In the genomic region with DNA sequence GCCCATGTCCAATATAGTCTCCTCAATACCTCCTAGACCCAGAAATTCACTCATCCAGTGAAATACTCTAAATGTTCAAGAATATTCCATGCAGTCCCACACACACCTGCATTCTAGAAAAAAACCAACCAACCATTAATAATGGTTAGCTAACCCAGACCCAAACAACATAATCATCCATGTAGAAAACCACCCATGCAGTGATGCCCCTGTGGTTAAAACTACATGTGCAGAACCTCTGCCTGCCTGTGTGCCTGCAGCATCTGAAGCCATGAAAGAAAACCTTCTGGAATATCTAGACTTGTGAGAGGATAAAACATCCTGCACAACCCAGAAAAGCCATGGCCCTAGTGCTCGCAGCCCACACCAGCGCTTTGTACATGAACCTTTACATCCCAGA, we compare ENCODE assay signal across 19 cellular contexts. TPM values are rescaled to one million over a fixed set of nuclear protein-coding genes. Genes with fewer than 3 reads are reported as not detected.
DNase-seq lines count a peak whose midpoint lies in the region; ATAC-seq and TF ChIP-seq lines count a peak whose summit lies in the region.
"Had no signal": no experiment of that assay in that cellular context is flagged by ENCODE, and none has a peak within 500 bp of the region (broad histone marks: within the 10 kb centered on the region; RNA-seq: fewer than 3 reads in every experiment).

No MANE protein-coding gene starts in this region.

- TF ChIP-seq EP300 in sigmoid colon (IDR thresholded peaks at IDR 0.05) = no peak

- H3K4me2 ChIP-seq in GM23338 = peak overlapping the region; percentile 94; the same call in 1 of the 2 replicates

- H3F3A ChIP-seq in GM23338 (replicated peaks; ENCODE audit: low read depth) = no peaks in the 10 kb centered on the region

- H3K9me3 ChIP-seq in sigmoid colon (no peaks in the 10 kb centered on the region), prostate gland (no peaks in the 10 kb centered on the region), psoas muscle (no peaks in the 10 kb centered on the region)
- H3K9me3 ChIP-seq: HAP-1, SJCRH30 had no signal

- DNase-seq in GM23338 (ENCODE audit: low spot score) (no peak), dorsolateral prefrontal cortex (no peak), memory B cell (ENCODE audit: low spot score in 2 of 2) (no peak), sigmoid colon (no peak), prostate gland (ENCODE audit: low spot score) (no peak), psoas muscle (no peak), hepatic stellate cell (ENCODE audit: low spot score) (no peak)
- DNase-seq: CD4-positive, CD25-positive, alpha-beta regulatory T cell; DMS53; IMR-90; Kasumi-1; NCI-H1930; NCI-H2171; NCI-H446; OCI-M1; SJCRH30 had no signal

- H3K27ac ChIP-seq in GM23338 (ENCODE audit: low read depth) = no peak overlapping the region
- H3K27ac ChIP-seq in dorsolateral prefrontal cortex = peak overlapping the region in 29 of 59 donors; percentile 1 to 85 (median 57)
- peak overlapping the region in 3 of 4 donors; percentile 69 to 77 (median 74) for H3K27ac ChIP-seq in sigmoid colon
- no peak overlapping the region for H3K27ac ChIP-seq in prostate gland
- no peak overlapping the region for H3K27ac ChIP-seq in psoas muscle
- H3K27ac ChIP-seq: SJCRH30 had no signal

- H3K36me3 ChIP-seq in GM23338 (ENCODE audit: insufficient read depth) (no peaks in the 10 kb centered on the region), sigmoid colon (peaks cover 0 to 14% (median 0%) of the 10 kb centered on the region in 4 donors), prostate gland (no peaks in the 10 kb centered on the region), psoas muscle (ENCODE audit: insufficient read depth in 1 of 2, low read depth in 1 of 2) (no peaks in the 10 kb centered on the region)
- H3K36me3 ChIP-seq: HAP-1, SJCRH30 had no signal

- no peaks in the 10 kb centered on the region for H4K20me1 ChIP-seq in GM23338 (replicated peaks; ENCODE audit: insufficient read depth)

- peaks cover 19% of the 10 kb centered on the region for H3K27me3 Mint-ChIP-seq in GM23338 (ENCODE audit: insufficient read depth, low read depth, poor library complexity)
- peaks cover 19% of the 10 kb centered on the region for H3K27me3 Mint-ChIP-seq in memory B cell

- 97 to 99% methylated on average over 2 of the region's 2 CpGs for WGBS in sigmoid colon, 2 donors
- 97% methylated on average over 2 of the region's 2 CpGs for WGBS in prostate gland
- 95 to 100% (median 95%) methylated on average over 2 of the region's 2 CpGs for WGBS in psoas muscle, 3 donors

- intact Hi-C loops in dorsolateral prefrontal cortex (cut with DNase I) (loop anchor here in 1 of 2 donors (10.0 kb wide), 1 partner anchor 274 kb away; no protein-coding TSS in a partner anchor), sigmoid colon (cut with DNase I) (no loop called here), prostate gland (cut with DNase I) (no loop called here), psoas muscle (cut with DNase I) (no loop called here)

- no peak for ATAC-seq in GM23338
- ATAC-seq in memory B cell (ENCODE audit: low read depth) = peak; percentile 64
- no peak for ATAC-seq in psoas muscle

- peak overlapping the region; percentile 74 for H3K4me3 Mint-ChIP-seq in GM23338
- peak overlapping the region; percentile 40 for H3K4me3 Mint-ChIP-seq in memory B cell
- H3K4me3 Mint-ChIP-seq: CD4-positive, CD25-positive, alpha-beta regulatory T cell had no signal

- H3K4me1 Mint-ChIP-seq in GM23338 (peaks cover 21% of the 10 kb centered on the region), memory B cell (peaks cover 7% of the 10 kb centered on the region)

- no peaks in the 10 kb centered on the region for H3K79me2 ChIP-seq in GM23338 (replicated peaks; ENCODE audit: insufficient read depth)

- peaks cover 62% of the 10 kb centered on the region for H3K27me3 ChIP-seq in GM23338 (ENCODE audit: insufficient read depth)
- peaks cover 0 to 3% (median 0%) of the 10 kb centered on the region in 45 donors for H3K27me3 ChIP-seq in dorsolateral prefrontal cortex
- peaks cover 0 to 23% (median 5%) of the 10 kb centered on the region in 3 donors for H3K27me3 ChIP-seq in sigmoid colon
- H3K27me3 ChIP-seq in prostate gland (replicated peaks; ENCODE audit: insufficient read depth) = peaks cover 9% of the 10 kb centered on the region
- H3K27me3 ChIP-seq in psoas muscle (ENCODE audit: insufficient read depth in 3 of 3, low read length in 2 of 3) = peaks cover 0 to 71% (median 38%) of the 10 kb centered on the region in 3 donors
- H3K27me3 ChIP-seq: SJCRH30 had no signal

- H3K4me1 ChIP-seq in GM23338 (ENCODE audit: insufficient read depth) (peaks cover 10% of the 10 kb centered on the region), sigmoid colon (peaks cover 0 to 61% (median 43%) of the 10 kb centered on the region in 4 donors), prostate gland (replicated peaks) (no peaks in the 10 kb centered on the region), psoas muscle (no peaks in the 10 kb centered on the region)
- H3K4me1 ChIP-seq: SJCRH30 had no signal

- peak overlapping the region; percentile 82; the same call in 1 of the 2 replicates for H3K4me3 ChIP-seq in GM23338
- H3K4me3 ChIP-seq in dorsolateral prefrontal cortex = peak overlapping the region in 57 of 59 donors; percentile 5 to 79 (median 65)
- no peak overlapping the region for H3K4me3 ChIP-seq in sigmoid colon
- no peak overlapping the region for H3K4me3 ChIP-seq in prostate gland
- H3K4me3 ChIP-seq in psoas muscle = no peak overlapping the region
- H3K4me3 ChIP-seq: HAP-1, SJCRH30 had no signal

- TF ChIP-seq CTCF in GM23338 (conservative IDR thresholded peaks at IDR 0.05; ENCODE audit: low read depth in 2 of 2) (no peak), dorsolateral prefrontal cortex (IDR thresholded peaks at IDR 0.05 in 54 of 56, conservative IDR thresholded peaks at IDR 0.05 in 2 of 56; ENCODE audit: low read depth in 1 of 56, partially characterized antibody in 56 of 56) (no peak), sigmoid colon (IDR thresholded peaks at IDR 0.05) (no peak), prostate gland (IDR thresholded peaks at IDR 0.05) (no peak), psoas muscle (IDR thresholded peaks at IDR 0.05) (no peak)

- no peaks in the 10 kb centered on the region for H3K9me2 ChIP-seq in GM23338 (ENCODE audit: insufficient read depth)

- H3K27ac Mint-ChIP-seq in GM23338 (no peak overlapping the region), memory B cell (no peak overlapping the region)
- H3K27ac Mint-ChIP-seq: CD4-positive, CD25-positive, alpha-beta regulatory T cell had no signal

- H3K9me3 Mint-ChIP-seq in GM23338 (no peaks in the 10 kb centered on the region; the same call in 2 of the 3 replicates), memory B cell (no peaks in the 10 kb centered on the region)

- H2AFZ ChIP-seq in GM23338 = no peak overlapping the region

- H3K36me3 Mint-ChIP-seq in GM23338 (ENCODE audit: low read depth) = no peaks in the 10 kb centered on the region; the same call in 2 of the 3 replicates
- H3K36me3 Mint-ChIP-seq in memory B cell = no peaks in the 10 kb centered on the region
- H3K36me3 Mint-ChIP-seq: CD4-positive, CD25-positive, alpha-beta regulatory T cell had no signal

- TF ChIP-seq POLR2A in sigmoid colon (IDR thresholded peaks at IDR 0.05) = no peak
- no peak for TF ChIP-seq POLR2A in prostate gland (IDR thresholded peaks at IDR 0.05)

TF ChIP-seq in GM23338, 12 proteins besides CTCF, POLR2A, EP300 and RAD21 (continues in another document):
- TF ChIP-seq, protein P1, sequence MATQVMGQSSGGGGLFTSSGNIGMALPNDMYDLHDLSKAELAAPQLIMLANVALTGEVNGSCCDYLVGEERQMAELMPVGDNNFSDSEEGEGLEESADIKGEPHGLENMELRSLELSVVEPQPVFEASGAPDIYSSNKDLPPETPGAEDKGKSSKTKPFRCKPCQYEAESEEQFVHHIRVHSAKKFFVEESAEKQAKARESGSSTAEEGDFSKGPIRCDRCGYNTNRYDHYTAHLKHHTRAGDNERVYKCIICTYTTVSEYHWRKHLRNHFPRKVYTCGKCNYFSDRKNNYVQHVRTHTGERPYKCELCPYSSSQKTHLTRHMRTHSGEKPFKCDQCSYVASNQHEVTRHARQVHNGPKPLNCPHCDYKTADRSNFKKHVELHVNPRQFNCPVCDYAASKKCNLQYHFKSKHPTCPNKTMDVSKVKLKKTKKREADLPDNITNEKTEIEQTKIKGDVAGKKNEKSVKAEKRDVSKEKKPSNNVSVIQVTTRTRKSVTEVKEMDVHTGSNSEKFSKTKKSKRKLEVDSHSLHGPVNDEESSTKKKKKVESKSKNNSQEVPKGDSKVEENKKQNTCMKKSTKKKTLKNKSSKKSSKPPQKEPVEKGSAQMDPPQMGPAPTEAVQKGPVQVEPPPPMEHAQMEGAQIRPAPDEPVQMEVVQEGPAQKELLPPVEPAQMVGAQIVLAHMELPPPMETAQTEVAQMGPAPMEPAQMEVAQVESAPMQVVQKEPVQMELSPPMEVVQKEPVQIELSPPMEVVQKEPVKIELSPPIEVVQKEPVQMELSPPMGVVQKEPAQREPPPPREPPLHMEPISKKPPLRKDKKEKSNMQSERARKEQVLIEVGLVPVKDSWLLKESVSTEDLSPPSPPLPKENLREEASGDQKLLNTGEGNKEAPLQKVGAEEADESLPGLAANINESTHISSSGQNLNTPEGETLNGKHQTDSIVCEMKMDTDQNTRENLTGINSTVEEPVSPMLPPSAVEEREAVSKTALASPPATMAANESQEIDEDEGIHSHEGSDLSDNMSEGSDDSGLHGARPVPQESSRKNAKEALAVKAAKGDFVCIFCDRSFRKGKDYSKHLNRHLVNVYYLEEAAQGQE (IDR thresholded peaks at IDR 0.05; ENCODE audit: unreplicated experiment) = no peak
- TF ChIP-seq JUNB (IDR thresholded peaks at IDR 0.05; ENCODE audit: unreplicated experiment) (no peak), ZNF331 (CRISPR knock-in tag; IDR thresholded peaks at IDR 0.05; ENCODE audit: low read depth) (no peak), NANOG (IDR thresholded peaks at IDR 0.05; ENCODE audit: borderline replicate concordance) (no peak), EZH2 (IDR thresholded peaks at IDR 0.05; ENCODE audit: low read depth, unreplicated experiment) (no peak)

RNA-seq across cellular contexts. Expression of gene SLC22A12, which starts 47.8 kb away (rescaled TPM):
- total RNA-seq in GM23338 (2014; rRNA removed; shearing (Covaris generic)) = not detected in 2 replicates
- polyA plus RNA-seq in GM23338 (2016; fragmentation: Nextera tagmentation; extraction: Ambion mirVana) (not detected in 2 replicates), sigmoid colon (not detected), psoas muscle (not detected)
- total RNA-seq in dorsolateral prefrontal cortex (not detected), sigmoid colon (not detected), prostate gland (not detected), psoas muscle (not detected)
- total RNA-seq: CD4-positive, CD25-positive, alpha-beta regulatory T cell; HT-29; IMR-90; RPMI7951; SJCRH30 had no signal
- polyA plus RNA-seq: CD4-positive, CD25-positive, alpha-beta regulatory T cell; IMR-90 had no signal

Comparison
In these comparisons a context has a peak if more than half of its experiments do, and no peak if none do; other contexts are left out.
1. H3K27ac ChIP-seq: peak in sigmoid colon (3 of 4); none in GM23338 (single experiment), prostate gland (0 of 2) and psoas muscle (single experiment).
2. H3K4me3 ChIP-seq: peak in GM23338 (single experiment) and dorsolateral prefrontal cortex (57 of 59); none in sigmoid colon (0 of 4), prostate gland (0 of 2) and psoas muscle (single experiment).